ENCODE assay signal across 8 cellular contexts in genomic region chr17:50867856-50868438, GRCh38. TPM values are rescaled to one million over a fixed set of nuclear protein-coding genes. Genes with fewer than 3 reads are reported as not detected.
DNase-seq lines count a peak whose midpoint lies in the region; ATAC-seq and TF ChIP-seq lines count a peak whose summit lies in the region.

No MANE protein-coding gene starts in this region.

- CTCF ChIA-PET in T-cell (lab: Charles Lee): interaction anchor here in 1 of 2 donors (0.6 to 1.0 kb wide), 2 partner anchors 16 to 82 kb away, joined by 3 to 8 read pairs; no protein-coding TSS in a partner anchor

- H3K36me3 Mint-ChIP-seq in T-cell: peaks cover 11% of the 10 kb centered on the region

- H3K4me3 Mint-ChIP-seq in T-cell: peak overlapping the region; percentile 94 to 99 (median 94)

- ATAC-seq in GM18505 (IDR thresholded peaks at IDR 0.05; ENCODE audit: unreplicated experiment): no peak
- no peak for ATAC-seq in T-cell (replicated peaks in 1 of 4)
- ATAC-seq in HG02885 (IDR thresholded peaks at IDR 0.05; ENCODE audit: poor library complexity, unreplicated experiment): no peak

- TF ChIP-seq POLR2A in GM18505 (IDR thresholded peaks at IDR 0.05; ENCODE audit: borderline replicate concordance, extremely low read depth, insufficient read depth, insufficient read length): peak; percentile 72

- DNase-seq in T-cell (no peak), fibroblast of the aortic adventitia (ENCODE audit: low read depth) (no peak), skeletal muscle cell (ENCODE audit: low read depth) (no peak), cerebellum (ENCODE audit: low spot score) (no peak), OCI-M2 (lab: John Stamatoyannopoulos, UW; ENCODE audit: unreplicated experiment) (no peak), NCI-H187 (lab: John Stamatoyannopoulos, UW) (no peak)

- H3K4me3 ChIP-seq in fibroblast of the aortic adventitia (ENCODE audit: low read depth, low read length) (peak overlapping the region; percentile 79), skeletal muscle cell (ENCODE audit: low read depth, low read length) (peak overlapping the region; percentile 76)

- peaks cover 54 to 71% (median 61%) of the 10 kb centered on the region in 3 donors for H3K4me1 Mint-ChIP-seq in T-cell

- no peak for TF ChIP-seq CTCF in fibroblast of the aortic adventitia (IDR thresholded peaks at IDR 0.05; ENCODE audit: insufficient read depth, low read length)

- no peaks in the 10 kb centered on the region for H3K9me3 Mint-ChIP-seq in T-cell

- POLR2A ChIA-PET in T-cell (lab: Charles Lee): interaction anchor here (0.6 to 3.2 kb wide), 4 partner anchors 15 to 52 kb away, joined by 3 to 30 read pairs (median 22); no protein-coding TSS in a partner anchor

- H3K27me3 Mint-ChIP-seq in T-cell: no peaks in the 10 kb centered on the region

- peak overlapping the region; percentile 99 to 100 for H3K27ac Mint-ChIP-seq in T-cell

RNA-seq across cellular contexts. Expression of gene TOB1, which starts 1.8 kb away (rescaled TPM):
- 100 to 1,000 TPM in 2 of 5 donors, 10 to 100 TPM in 3; 75.4 to 310 (median 92.6) TPM for total RNA-seq in T-cell
- 12.0 and 21.1 TPM in 2 replicates for total RNA-seq in fibroblast of the aortic adventitia (ENCODE audit: low replicate concordance)
- total RNA-seq in cerebellum: 13.0 TPM

RNA-seq across cellular contexts. Expression of gene WFIKKN2, which starts 32.6 kb away (rescaled TPM):
- not detected for total RNA-seq in T-cell
- under 0.01 and 0.25 TPM in 2 replicates for total RNA-seq in fibroblast of the aortic adventitia (ENCODE audit: low replicate concordance)
- 6.3 TPM for total RNA-seq in cerebellum
